In genomic region chr14:65440230-65440629, GRCh38 we compare ENCODE assay signal across 24 cellular contexts. TPM values are rescaled to one million over a fixed set of nuclear protein-coding genes. Genes with fewer than 3 reads are reported as not detected.
A peak's percentile ranks its signal among the peaks of the same experiment; 100 is the strongest.
DNase-seq lines count a peak whose midpoint lies in the region; ATAC-seq, FAIRE-seq and TF ChIP-seq lines count a peak whose summit lies in the region.
"Had no signal": no experiment of that assay in that cellular context is flagged by ENCODE, and none has a peak within 500 bp of the region (broad histone marks: within the 10 kb centered on the region; RNA-seq: fewer than 3 reads in every experiment).

No MANE protein-coding gene starts in this region.

- TF ChIP-seq CTCF in hepatocyte (IDR thresholded peaks at IDR 0.05; ENCODE audit: poor library complexity): no peak
- TF ChIP-seq CTCF in colonic mucosa (IDR thresholded peaks at IDR 0.05): no peak

- H3K9ac ChIP-seq in colonic mucosa (ENCODE audit: low read depth in 2 of 2, low read length in 2 of 2): no peak overlapping the region
- H3K9ac ChIP-seq: BLaER1 treated with 17β-estradiol and CSF1 and Interleukin-3, amounts not matched to agents 10 nM and 100 nM had no signal

- H3K4me3 ChIP-seq in hepatocyte (no peak overlapping the region), colonic mucosa (no peak overlapping the region)
- H3K4me3 ChIP-seq: A549; BLaER1 treated with 17β-estradiol and CSF1 and Interleukin-3, amounts not matched to agents 10 nM and 100 nM; GM12878 had no signal

- H3K79me2 ChIP-seq in hepatocyte: peaks cover 76% of the 10 kb centered on the region

- H3K9me3 ChIP-seq in hepatocyte (ENCODE audit: low read depth) (no peaks in the 10 kb centered on the region), colonic mucosa (no peaks in the 10 kb centered on the region)
- H3K9me3 ChIP-seq: A549 had no signal

- no peak for ATAC-seq in activated naive CD8-positive, alpha-beta T cell treated with anti-CD3 and anti-CD28 coated beads, Interleukin-2, amount 50 U/mL, for 24 hours
- ATAC-seq: A549; CD8-positive, alpha-beta T cell; GM12878 had no signal

- H3K9me3 Mint-ChIP-seq in activated naive CD8-positive, alpha-beta T cell (ENCODE audit: low read depth): no peaks in the 10 kb centered on the region
- no peaks in the 10 kb centered on the region for H3K9me3 Mint-ChIP-seq in activated naive CD8-positive, alpha-beta T cell treated with anti-CD3 and anti-CD28 coated beads, Interleukin-2, amount 50 U/mL, for 24 hours
- H3K9me3 Mint-ChIP-seq: CD4-positive, alpha-beta T cell had no signal

- H3K4me1 ChIP-seq in hepatocyte (ENCODE audit: insufficient read depth) (no peaks in the 10 kb centered on the region), colonic mucosa (no peaks in the 10 kb centered on the region)
- H3K4me1 ChIP-seq: A549 had no signal

- no peak overlapping the region for H3K4me3 Mint-ChIP-seq in activated naive CD8-positive, alpha-beta T cell
- H3K4me3 Mint-ChIP-seq in activated naive CD8-positive, alpha-beta T cell treated with anti-CD3 and anti-CD28 coated beads, Interleukin-2, amount 50 U/mL, for 24 hours: no peak overlapping the region
- H3K4me3 Mint-ChIP-seq: B cell; CD4-positive, alpha-beta T cell; CD8-positive, alpha-beta T cell had no signal

- H3K36me3 ChIP-seq in hepatocyte (replicated peaks; ENCODE audit: insufficient read depth, low read depth) (no peaks in the 10 kb centered on the region), colonic mucosa (no peaks in the 10 kb centered on the region)

- H3K27ac ChIP-seq in hepatocyte (no peak overlapping the region), colonic mucosa (no peak overlapping the region)
- H3K27ac ChIP-seq: 22Rv1; A549; BLaER1 treated with 17β-estradiol and CSF1 and Interleukin-3, amounts not matched to agents 10 nM and 100 nM; C4-2B had no signal

- WGBS in hepatocyte (ENCODE audit: low lambda C conversion rate, missing lambda C conversion rate): 100% methylated on average over 1 of the region's 1 CpG

- H3K27ac Mint-ChIP-seq in activated naive CD8-positive, alpha-beta T cell: peak overlapping the region; percentile 51
- no peak overlapping the region for H3K27ac Mint-ChIP-seq in activated naive CD8-positive, alpha-beta T cell treated with anti-CD3 and anti-CD28 coated beads, Interleukin-2, amount 50 U/mL, for 24 hours
- H3K27ac Mint-ChIP-seq: B cell; CD4-positive, alpha-beta T cell; CD8-positive, alpha-beta T cell had no signal

- H3K4me2 ChIP-seq in hepatocyte: peak overlapping the region; percentile 3
- H3K4me2 ChIP-seq: A549; BLaER1 treated with 17β-estradiol and CSF1 and Interleukin-3, amounts not matched to agents 10 nM and 100 nM had no signal

- peak; percentile 36 for FAIRE-seq in HTR-8/SVneo (lab: Jason Lieb, UNC)
- FAIRE-seq: A549, D721Med, GM12878, GM12892, GM18507 had no signal

- no peak overlapping the region for H2AFZ ChIP-seq in hepatocyte

- H3K4me1 Mint-ChIP-seq in activated naive CD8-positive, alpha-beta T cell (ENCODE audit: low read depth): peaks cover 47% of the 10 kb centered on the region
- peaks cover 57% of the 10 kb centered on the region for H3K4me1 Mint-ChIP-seq in activated naive CD8-positive, alpha-beta T cell treated with anti-CD3 and anti-CD28 coated beads, Interleukin-2, amount 50 U/mL, for 24 hours

- no peaks in the 10 kb centered on the region for H3K27me3 Mint-ChIP-seq in activated naive CD8-positive, alpha-beta T cell
- H3K27me3 Mint-ChIP-seq in activated naive CD8-positive, alpha-beta T cell treated with anti-CD3 and anti-CD28 coated beads, Interleukin-2, amount 50 U/mL, for 24 hours: no peaks in the 10 kb centered on the region
- H3K27me3 Mint-ChIP-seq: B cell; CD4-positive, alpha-beta T cell had no signal

- no peaks in the 10 kb centered on the region for H4K20me1 ChIP-seq in hepatocyte (ENCODE audit: insufficient read depth, poor library complexity, severe bottlenecking)

- H3K36me3 Mint-ChIP-seq in activated naive CD8-positive, alpha-beta T cell: peaks cover 21% of the 10 kb centered on the region
- H3K36me3 Mint-ChIP-seq in activated naive CD8-positive, alpha-beta T cell treated with anti-CD3 and anti-CD28 coated beads, Interleukin-2, amount 50 U/mL, for 24 hours (ENCODE audit: low read depth): peaks cover 39% of the 10 kb centered on the region

- H3K27me3 ChIP-seq in hepatocyte (no peaks in the 10 kb centered on the region), colonic mucosa (no peaks in the 10 kb centered on the region)
- H3K27me3 ChIP-seq: BLaER1 treated with 17β-estradiol and CSF1 and Interleukin-3, amounts not matched to agents 10 nM and 100 nM had no signal

- H3K9me2 ChIP-seq in hepatocyte (replicated peaks; ENCODE audit: insufficient read depth): no peaks in the 10 kb centered on the region

- no peak for DNase-seq in activated naive CD8-positive, alpha-beta T cell treated with anti-CD3 and anti-CD28 coated beads, Interleukin-2, amount 50 U/mL, for 24 hours
- no peak for DNase-seq in HTR-8/SVneo (ENCODE audit: insufficient read length, low spot score)
- DNase-seq in hepatocyte (ENCODE audit: low spot score): no peak
- no peak for DNase-seq in DMS153 (lab: John Stamatoyannopoulos, UW)
- no peak for DNase-seq in colonic mucosa
- DNase-seq: AML-193; Calu3; CD4-positive, alpha-beta T cell; CD8-positive, alpha-beta T cell; DMS53; DMS79; DND-41; EL; GDM1 had no signal

- intact Hi-C loops in colonic mucosa (cut with DNase I): no loop called here

RNA-seq across cellular contexts. Expression of gene FUT8, which starts 27.7 kb away (rescaled TPM):
- total RNA-seq in hepatocyte: 62.2 and 67.5 TPM in 2 replicates
- polyA plus RNA-seq in hepatocyte: 24.4 and 26.6 TPM in 2 replicates
- 10 to 100 TPM; 28.8 to 37.2 TPM for total RNA-seq in colonic mucosa
